Comparison of ENCODE assay signal across 7 cellular contexts in genomic region chr4:25638800-25639199, GRCh38. TPM values are rescaled to one million over a fixed set of nuclear protein-coding genes. Genes with fewer than 3 reads are reported as not detected.
"Had no signal": no experiment of that assay in that cellular context is flagged by ENCODE, and none has a peak within 500 bp of the region (broad histone marks: within the 10 kb centered on the region; RNA-seq: fewer than 3 reads in every experiment).

No MANE protein-coding gene starts in this region.

RNA-seq across cellular contexts. Expression of gene SLC34A2, which starts 16.9 kb away (rescaled TPM):
- total RNA-seq: HepG2, HT1080, IMR-90, M059J, OCI-LY7, PC-3, SK-MEL-5 had no signal
